Comparison of ENCODE assay signal across 8 cellular contexts in the genomic region with DNA sequence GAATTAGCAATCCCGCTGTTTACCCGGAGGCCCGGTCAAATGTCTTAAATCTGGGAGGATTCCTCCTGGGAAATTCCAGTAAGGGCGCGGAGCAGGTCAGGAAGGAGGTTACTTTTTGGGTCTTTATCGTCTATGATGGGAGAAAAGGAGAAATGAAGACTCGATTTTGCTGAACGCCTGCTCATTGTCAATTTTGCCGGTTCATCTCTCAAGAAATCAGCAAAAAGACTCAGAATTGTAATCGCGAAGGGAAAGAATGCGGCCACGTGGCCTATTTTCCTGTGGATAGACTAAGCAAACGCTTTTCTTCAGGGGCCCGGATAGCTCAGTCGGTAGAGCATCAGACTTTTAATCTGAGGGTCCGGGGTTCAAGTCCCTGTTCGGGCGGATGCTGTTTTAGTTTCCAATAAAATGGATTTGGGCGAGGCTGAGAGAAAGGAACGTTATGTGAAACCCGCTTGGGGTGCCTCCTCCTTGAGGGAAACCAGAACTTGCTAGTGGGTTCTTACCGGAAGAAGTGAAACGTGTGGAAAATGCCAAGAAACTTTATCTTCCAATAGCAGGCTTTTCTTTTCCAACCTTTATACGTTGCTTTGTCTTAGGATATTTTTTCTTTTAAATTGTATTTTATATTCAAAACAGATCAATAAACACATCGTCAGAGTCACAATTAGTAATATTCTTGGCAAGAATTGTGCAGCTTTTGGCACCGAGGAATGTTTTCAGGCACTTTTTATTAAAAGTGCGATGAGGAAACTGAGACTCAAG. TPM values are rescaled to one million over a fixed set of nuclear protein-coding genes. Genes with fewer than 3 reads are reported as not detected.
DNase-seq lines count a peak whose midpoint lies in the region; ATAC-seq and TF ChIP-seq lines count a peak whose summit lies in the region.

No MANE protein-coding gene starts in this region.

- CTCF ChIA-PET in activated CD4-positive, alpha-beta T cell treated with anti-CD3 and anti-CD28 coated beads, Interleukin-2, amount 10 ng/mL, durations not matched to agents 7 days and 5 days (lab: Charles Lee), result interaction anchor here (0.6 to 2.7 kb wide), 2 partner anchors 10 to 19 kb away, joined by 3 to 9 read pairs; no protein-coding TSS in a partner anchor

- peak overlapping the region; percentile 88 for H3K4me3 Mint-ChIP-seq in GM23338
- H3K4me3 Mint-ChIP-seq in activated CD4-positive, alpha-beta T cell treated with anti-CD3 and anti-CD28 coated beads, Interleukin-2, amount 10 ng/mL, durations not matched to agents 7 days and 5 days, result peak overlapping the region; percentile 67

- peaks cover 14% of the 10 kb centered on the region; the same call in 2 of the 3 replicates for H3K9me3 Mint-ChIP-seq in GM23338
- no peaks in the 10 kb centered on the region for H3K9me3 Mint-ChIP-seq in activated CD4-positive, alpha-beta T cell treated with anti-CD3 and anti-CD28 coated beads, Interleukin-2, amount 10 ng/mL, durations not matched to agents 7 days and 5 days

- peak overlapping the region; percentile 85 for H3K4me2 ChIP-seq in GM23338

- 0 out of 2 replicates have a peak overlapping the region, but pooled peaks have one; percentile 26 for H3K27ac Mint-ChIP-seq in GM23338
- peak overlapping the region; percentile 77 for H3K27ac Mint-ChIP-seq in activated CD4-positive, alpha-beta T cell treated with anti-CD3 and anti-CD28 coated beads, Interleukin-2, amount 10 ng/mL, durations not matched to agents 7 days and 5 days

- H3K9me3 ChIP-seq in mesodermal cell (ENCODE audit: control insufficient read depth, low read length), result no peaks in the 10 kb centered on the region

- H3K9me2 ChIP-seq in GM23338 (ENCODE audit: insufficient read depth), result no peaks in the 10 kb centered on the region

- 2% methylated on average over 21 to 24 of the region's 28 CpGs for WGBS in mesodermal cell (ENCODE audit: insufficient coverage in 2 of 2), 2 experiments

- peaks cover 14% of the 10 kb centered on the region; the same call in 2 of the 3 replicates for H3K4me1 Mint-ChIP-seq in GM23338
- H3K4me1 Mint-ChIP-seq in activated CD4-positive, alpha-beta T cell treated with anti-CD3 and anti-CD28 coated beads, Interleukin-2, amount 10 ng/mL, durations not matched to agents 7 days and 5 days, result peaks cover 63% of the 10 kb centered on the region

- peaks cover 50% of the 10 kb centered on the region for H3K27me3 Mint-ChIP-seq in GM23338 (ENCODE audit: insufficient read depth, low read depth, poor library complexity)
- peaks cover 23% of the 10 kb centered on the region for H3K27me3 Mint-ChIP-seq in activated CD4-positive, alpha-beta T cell treated with anti-CD3 and anti-CD28 coated beads, Interleukin-2, amount 10 ng/mL, durations not matched to agents 7 days and 5 days

- no peaks in the 10 kb centered on the region for H3K36me3 ChIP-seq in GM23338 (ENCODE audit: insufficient read depth)
- no peaks in the 10 kb centered on the region for H3K36me3 ChIP-seq in mesodermal cell (ENCODE audit: control insufficient read depth, insufficient read depth, low read length)

- peaks cover 3% of the 10 kb centered on the region; the same call in 2 of the 3 replicates for H3K36me3 Mint-ChIP-seq in GM23338 (ENCODE audit: low read depth)
- no peaks in the 10 kb centered on the region for H3K36me3 Mint-ChIP-seq in activated CD4-positive, alpha-beta T cell treated with anti-CD3 and anti-CD28 coated beads, Interleukin-2, amount 10 ng/mL, durations not matched to agents 7 days and 5 days (ENCODE audit: low read depth)

- POLR2A ChIA-PET in activated CD4-positive, alpha-beta T cell treated with anti-CD3 and anti-CD28 coated beads, Interleukin-2, amount 10 ng/mL, durations not matched to agents 7 days and 5 days (lab: Charles Lee), result no interaction called here

- H3K4me3 ChIP-seq in GM23338 (peak overlapping the region; percentile 82), mesodermal cell (ENCODE audit: extremely low read depth, insufficient read depth, low read length, poor library complexity, severe bottlenecking) (peak overlapping the region; percentile 59)

- no peaks in the 10 kb centered on the region for H3K79me2 ChIP-seq in GM23338 (replicated peaks; ENCODE audit: insufficient read depth)

- no peaks in the 10 kb centered on the region for H4K20me1 ChIP-seq in GM23338 (replicated peaks; ENCODE audit: insufficient read depth)

- peaks cover 7% of the 10 kb centered on the region; the same call in 1 of the 2 replicates for H3F3A ChIP-seq in GM23338 (replicated peaks; ENCODE audit: low read depth)

- DNase-seq in AG20443 (ENCODE audit: low spot score), result peak; percentile 53
- peak; percentile 87 for DNase-seq in GM23338 (ENCODE audit: low spot score)
- peak; percentile 67 to 82 for DNase-seq in NCI-H446 (lab: John Stamatoyannopoulos, UW)
- DNase-seq in activated CD4-positive, alpha-beta T cell treated with anti-CD3 and anti-CD28 coated beads, Interleukin-2, amount 10 ng/mL, durations not matched to agents 7 days and 5 days, result peak; percentile 53
- peak; percentile 84 for DNase-seq in ecto neural progenitor cell (ENCODE audit: low spot score)
- DNase-seq in stimulated activated CD8-positive, alpha-beta memory T cell treated with anti-CD3 and anti-CD28 coated beads, Interleukin-4, amount 100 ng/mL, for 24 hours (ENCODE audit: low read depth), result peak; percentile 60

- no peak for TF ChIP-seq CTCF in GM23338 (conservative IDR thresholded peaks at IDR 0.05; ENCODE audit: low read depth in 2 of 2)

- H3K27ac ChIP-seq in GM23338 (ENCODE audit: low read depth) (no peak overlapping the region), mesodermal cell (ENCODE audit: low read depth, low read length, severe bottlenecking) (peak overlapping the region; percentile 83)

- ATAC-seq in GM23338 (peak; percentile 42), GM18519 (IDR thresholded peaks at IDR 0.05; ENCODE audit: low FRiP score, unreplicated experiment) (no peak)

- no peaks in the 10 kb centered on the region for H3K27me3 ChIP-seq in GM23338 (ENCODE audit: insufficient read depth)

- H3K4me1 ChIP-seq in GM23338 (ENCODE audit: insufficient read depth) (peaks cover 9% of the 10 kb centered on the region), mesodermal cell (ENCODE audit: control insufficient read depth, insufficient read depth, low read length, poor library complexity, severe bottlenecking) (no peaks in the 10 kb centered on the region)

- H2AFZ ChIP-seq in GM23338, result peak overlapping the region; percentile 86

TF ChIP-seq in GM23338, 12 proteins besides CTCF, POLR2A, EP300 and RAD21:
- TF ChIP-seq ZNF114 (CRISPR knock-in tag; IDR thresholded peaks at IDR 0.05) (no peak), POLR2AphosphoS5 (IDR thresholded peaks at IDR 0.05; ENCODE audit: low read depth) (no peak), CREB1 (CRISPR knock-in tag; IDR thresholded peaks at IDR 0.05; ENCODE audit: low read depth) (peak; percentile 33; the same call in 1 of the 2 replicates)
- TF ChIP-seq, protein P1, sequence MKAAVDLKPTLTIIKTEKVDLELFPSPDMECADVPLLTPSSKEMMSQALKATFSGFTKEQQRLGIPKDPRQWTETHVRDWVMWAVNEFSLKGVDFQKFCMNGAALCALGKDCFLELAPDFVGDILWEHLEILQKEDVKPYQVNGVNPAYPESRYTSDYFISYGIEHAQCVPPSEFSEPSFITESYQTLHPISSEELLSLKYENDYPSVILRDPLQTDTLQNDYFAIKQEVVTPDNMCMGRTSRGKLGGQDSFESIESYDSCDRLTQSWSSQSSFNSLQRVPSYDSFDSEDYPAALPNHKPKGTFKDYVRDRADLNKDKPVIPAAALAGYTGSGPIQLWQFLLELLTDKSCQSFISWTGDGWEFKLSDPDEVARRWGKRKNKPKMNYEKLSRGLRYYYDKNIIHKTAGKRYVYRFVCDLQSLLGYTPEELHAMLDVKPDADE (IDR thresholded peaks at IDR 0.05), result no peak

RNA-seq across cellular contexts. Expression of a gene that starts 45.0 kb away (rescaled TPM):
- total RNA-seq in GM23338 (2014; rRNA removed; shearing (Covaris generic)), result not detected in 2 replicates
- polyA plus RNA-seq in GM23338 (2016; fragmentation: Nextera tagmentation; extraction: Ambion mirVana), result not detected in 2 replicates
- total RNA-seq in activated CD4-positive, alpha-beta T cell treated with anti-CD3 and anti-CD28 coated beads, Interleukin-2, amount 10 ng/mL, durations not matched to agents 7 days and 5 days, result not detected
- polyA plus RNA-seq in mesodermal cell (2013, experiment 1 of 2), result not detected
- polyA plus RNA-seq in mesodermal cell (2013, experiment 2 of 2), result not detected

RNA-seq across cellular contexts. Expression of a gene that starts 52.9 kb away (rescaled TPM):
- total RNA-seq in GM23338 (2014; rRNA removed; shearing (Covaris generic)), result not detected in 2 replicates
- polyA plus RNA-seq in GM23338 (2016; fragmentation: Nextera tagmentation; extraction: Ambion mirVana), result not detected in 2 replicates
- total RNA-seq in activated CD4-positive, alpha-beta T cell treated with anti-CD3 and anti-CD28 coated beads, Interleukin-2, amount 10 ng/mL, durations not matched to agents 7 days and 5 days, result not detected
- polyA plus RNA-seq in mesodermal cell (2013, experiment 1 of 2), result not detected
- polyA plus RNA-seq in mesodermal cell (2013, experiment 2 of 2), result not detected

RNA-seq across cellular contexts. Expression of a gene that starts 59.3 kb away (rescaled TPM):
- total RNA-seq in GM23338 (2014; rRNA removed; shearing (Covaris generic)), result 35.7 and 39.3 TPM in 2 replicates
- polyA plus RNA-seq in GM23338 (2016; fragmentation: Nextera tagmentation; extraction: Ambion mirVana), result 11.0 and 13.1 TPM in 2 replicates
- 10 to 100 TPM; 36.4 to 43.6 TPM for total RNA-seq in activated CD4-positive, alpha-beta T cell treated with anti-CD3 and anti-CD28 coated beads, Interleukin-2, amount 10 ng/mL, durations not matched to agents 7 days and 5 days
- 43.5 TPM for polyA plus RNA-seq in mesodermal cell (2013, experiment 1 of 2)
- polyA plus RNA-seq in mesodermal cell (2013, experiment 2 of 2), result 40.8 TPM
